Comparison of ENCODE assay signal across 7 cellular contexts in the genomic region with DNA sequence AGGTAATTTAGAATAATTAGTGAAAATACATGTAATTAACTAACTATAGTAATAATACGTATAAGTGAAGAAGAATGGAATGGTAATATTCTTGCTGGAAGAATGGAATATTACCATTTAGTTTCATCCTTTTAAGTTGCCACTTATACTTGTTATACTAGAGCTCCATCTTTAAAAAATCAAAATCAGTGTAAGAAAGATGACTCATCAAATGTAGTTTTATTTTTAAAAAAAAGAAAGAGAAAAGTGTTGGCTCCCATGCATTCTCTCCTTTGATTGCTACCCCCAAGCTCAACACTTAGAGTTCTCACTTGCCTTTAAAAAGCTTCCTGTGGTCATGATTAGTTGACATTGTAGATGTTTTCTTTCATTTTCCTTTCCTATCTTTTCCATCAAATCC.
"Had no signal": no experiment of that assay in that cellular context is flagged by ENCODE, and none has a peak within 500 bp of the region (broad histone marks: within the 10 kb centered on the region; RNA-seq: fewer than 3 reads in every experiment).

No MANE protein-coding gene starts in this region.

- H3K36me3 Mint-ChIP-seq: IgD-negative memory B cell had no signal

- H3K4me2 ChIP-seq: GM23338 had no signal

- H2AFZ ChIP-seq: GM23338 had no signal

- H3K27ac Mint-ChIP-seq: GM23338, IgD-negative memory B cell had no signal

- H3K4me1 Mint-ChIP-seq: IgD-negative memory B cell had no signal

- DNase-seq: H9, HCEC 1CT, KG1 had no signal

- H3K27me3 Mint-ChIP-seq: IgD-negative memory B cell had no signal

- H3K4me3 Mint-ChIP-seq: GM23338, H9, IgD-negative memory B cell had no signal

- ATAC-seq: GM23338 had no signal

- H3K4me3 ChIP-seq: GM23338 had no signal

- FAIRE-seq: H1, H54 had no signal
